13 cellular contexts compared by ENCODE assay signal in the genomic region with DNA sequence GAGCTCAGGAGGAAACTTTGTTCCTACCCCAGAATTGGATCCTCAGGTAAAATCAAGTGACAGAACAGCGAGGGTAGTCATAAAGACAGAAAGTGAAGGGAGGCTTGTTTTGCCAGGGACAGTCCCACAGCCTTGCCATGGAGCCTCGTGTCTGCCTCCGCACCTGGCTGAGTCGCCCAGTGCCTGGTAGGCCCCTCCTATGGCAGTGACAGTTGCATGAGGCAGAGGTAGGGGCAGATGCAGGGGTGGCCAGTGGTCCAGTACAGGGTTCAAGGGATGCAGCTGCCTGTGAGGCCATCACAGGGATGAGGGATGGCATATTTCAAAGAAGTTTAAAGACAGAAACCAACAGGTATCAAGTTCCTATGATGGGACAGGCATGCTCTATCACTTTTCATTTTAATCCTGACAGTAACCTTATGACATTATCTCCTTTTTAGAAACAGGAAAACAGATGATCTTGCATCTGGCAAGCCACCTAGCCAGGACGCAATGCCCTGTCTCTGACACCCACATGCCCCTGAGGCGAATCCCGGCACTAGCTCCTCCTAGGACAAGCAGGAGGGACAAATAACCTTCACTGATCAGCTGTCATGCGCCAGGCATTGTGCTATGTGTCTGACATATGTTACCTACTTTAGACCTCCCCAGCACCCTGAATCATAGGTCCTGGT.
DNase-seq lines count a peak whose midpoint lies in the region; ATAC-seq and TF ChIP-seq lines count a peak whose summit lies in the region.
"Had no signal": no experiment of that assay in that cellular context is flagged by ENCODE, and none has a peak within 500 bp of the region (broad histone marks: within the 10 kb centered on the region; RNA-seq: fewer than 3 reads in every experiment).

No MANE protein-coding gene starts in this region.

- WGBS in neuronal stem cell (ENCODE audit: extremely low coverage in 2 of 2, insufficient read length in 2 of 2, insufficient replicate concordance in 1 of 2), 2 donors: no CpG with 5 or more reads among the region's 8 CpGs
- 88 to 92% methylated on average over 8 of the region's 8 CpGs for WGBS in tibial nerve, 2 donors

- H3K9me3 ChIP-seq in BE2C: no peaks in the 10 kb centered on the region
- H3K9me3 ChIP-seq in neuronal stem cell (replicated peaks in 1 of 2; ENCODE audit: control insufficient read depth in 2 of 2, insufficient read depth in 1 of 2, low read depth in 1 of 2, low read length in 2 of 2): no peaks in the 10 kb centered on the region
- no peaks in the 10 kb centered on the region for H3K9me3 ChIP-seq in tibial nerve
- H3K9me3 ChIP-seq: ovary, SJCRH30 had no signal

- peak overlapping the region; percentile 93 for H2BK15ac ChIP-seq in neuronal stem cell (ENCODE audit: low read length)

- DNase-seq in BE2C: peak; percentile 50
- no peak for DNase-seq in central memory CD8-positive, alpha-beta T cell (ENCODE audit: low spot score in 2 of 2)
- no peak for DNase-seq in neuronal stem cell (ENCODE audit: low spot score)
- no peak for DNase-seq in SIG-M5 treated with dmso at 0.1 percent for 504 hours (lab: John Stamatoyannopoulos, UW; ENCODE audit: unreplicated experiment)
- no peak for DNase-seq in tibial nerve (ENCODE audit: low spot score in 2 of 2)
- DNase-seq in Calu3: no peak
- DNase-seq in NCI-H2171 treated with DMSO at 0.1 percent for 48 hours (lab: John Stamatoyannopoulos, UW): no peak
- DNase-seq: activated CD4-positive, CD25-positive, alpha-beta regulatory T cell treated with anti-CD3 and anti-CD28 coated beads, Interleukin-2, amount 50 U/mL, for 72 hours; KBM-7; NCI-H226; ovary had no signal

- no peaks in the 10 kb centered on the region for H3K36me3 ChIP-seq in BE2C
- no peaks in the 10 kb centered on the region for H3K36me3 ChIP-seq in neuronal stem cell (replicated peaks in 1 of 2; ENCODE audit: control insufficient read depth in 2 of 2, insufficient read depth in 2 of 2, low read length in 2 of 2)
- no peaks in the 10 kb centered on the region for H3K36me3 ChIP-seq in tibial nerve
- H3K36me3 ChIP-seq: ovary, SJCRH30 had no signal

- CTCF ChIA-PET in Calu3 (lab: Charles Lee): no interaction called here

- no peak overlapping the region for H4K8ac ChIP-seq in neuronal stem cell (ENCODE audit: low read depth, low read length)

- H3K4me2 ChIP-seq in neuronal stem cell (ENCODE audit: insufficient read depth, low read length, poor library complexity, severe bottlenecking): no peak overlapping the region

- H3K27ac ChIP-seq in neuronal stem cell (replicated peaks; ENCODE audit: low read length): no peak overlapping the region
- peak overlapping the region in 2 of 4 donors; percentile 77 to 78 for H3K27ac ChIP-seq in tibial nerve
- H3K27ac ChIP-seq: SJCRH30 had no signal

- peaks cover 39% of the 10 kb centered on the region for H3K4me1 Mint-ChIP-seq in central memory CD8-positive, alpha-beta T cell
- peaks cover 73% of the 10 kb centered on the region for H3K4me1 Mint-ChIP-seq in Calu3 (ENCODE audit: low read depth, unreplicated experiment)

- H3K79me1 ChIP-seq in neuronal stem cell (ENCODE audit: low read depth, low read length): no peaks in the 10 kb centered on the region

- no peak overlapping the region for H2BK12ac ChIP-seq in neuronal stem cell (ENCODE audit: low read length)

- H3K18ac ChIP-seq in neuronal stem cell (ENCODE audit: low read length): peak overlapping the region; percentile 73

- no peak for TF ChIP-seq EP300 in tibial nerve (IDR thresholded peaks at IDR 0.05)

- intact Hi-C loops in Calu3 (cut with micrococcal nuclease; ENCODE audit: unreplicated experiment): loop anchor here (5.0 kb wide), 1 partner anchor 127 kb away; the partner anchor contains the start of gene IRF2

- peak overlapping the region; percentile 90 for H2AFZ ChIP-seq in neuronal stem cell (ENCODE audit: low read length)

- no peak overlapping the region for H2BK120ac ChIP-seq in neuronal stem cell (ENCODE audit: low read depth, low read length)

- TF ChIP-seq CTCF in BE2C (IDR thresholded peaks at IDR 0.05; ENCODE audit: low read depth, low read length) (no peak), tibial nerve (IDR thresholded peaks at IDR 0.05) (no peak), Calu3 (IDR thresholded peaks at IDR 0.05; ENCODE audit: unreplicated experiment) (no peak)

- TF ChIP-seq POLR2A in GM19193 (IDR thresholded peaks at IDR 0.05; ENCODE audit: extremely low read depth, insufficient read depth, insufficient read length): peak; percentile 48
- TF ChIP-seq POLR2A in tibial nerve (IDR thresholded peaks at IDR 0.05): no peak

- no peaks in the 10 kb centered on the region for H3K36me3 Mint-ChIP-seq in central memory CD8-positive, alpha-beta T cell (ENCODE audit: insufficient read depth)
- H3K36me3 Mint-ChIP-seq in Calu3 (ENCODE audit: insufficient read depth, unreplicated experiment): peaks cover 49% of the 10 kb centered on the region

- H3K4me3 Mint-ChIP-seq in central memory CD8-positive, alpha-beta T cell: peak overlapping the region; percentile 62
- H3K4me3 Mint-ChIP-seq in Calu3 (ENCODE audit: low read depth, unreplicated experiment): no peak overlapping the region

- H3K23ac ChIP-seq in neuronal stem cell (ENCODE audit: low read depth, low read length, poor library complexity): peak overlapping the region; percentile 82

- H3K27ac Mint-ChIP-seq in central memory CD8-positive, alpha-beta T cell (ENCODE audit: low read depth): no peak overlapping the region
- H3K27ac Mint-ChIP-seq in Calu3 (ENCODE audit: unreplicated experiment): no peak overlapping the region

- no peak overlapping the region for H3K14ac ChIP-seq in neuronal stem cell (ENCODE audit: low read length)

- H3K27me3 Mint-ChIP-seq in central memory CD8-positive, alpha-beta T cell: no peaks in the 10 kb centered on the region
- no peaks in the 10 kb centered on the region for H3K27me3 Mint-ChIP-seq in Calu3 (ENCODE audit: unreplicated experiment)

- peaks cover 4% of the 10 kb centered on the region for H3K4me1 ChIP-seq in BE2C
- peaks cover 17 to 33% of the 10 kb centered on the region in 2 donors for H3K4me1 ChIP-seq in neuronal stem cell (ENCODE audit: control insufficient read depth in 2 of 2, insufficient read depth in 1 of 2, low read depth in 1 of 2, low read length in 2 of 2)
- peaks cover 0 to 35% (median 11%) of the 10 kb centered on the region in 4 donors for H3K4me1 ChIP-seq in tibial nerve
- H3K4me1 ChIP-seq: SJCRH30 had no signal

- ATAC-seq in central memory CD8-positive, alpha-beta T cell (replicated peaks; ENCODE audit: extremely low read depth, poor library complexity, severe bottlenecking): no peak

- H3K4me3 ChIP-seq in BE2C (ENCODE audit: low read depth, low read length) (no peak overlapping the region), neuronal stem cell (ENCODE audit: low read length in 2 of 2) (no peak overlapping the region), tibial nerve (no peak overlapping the region)
- H3K4me3 ChIP-seq: ovary, SJCRH30 had no signal

- H2BK5ac ChIP-seq in neuronal stem cell (ENCODE audit: low read length): no peak overlapping the region

- no TSS peak for BruUV-seq in Calu3 (replicated peaks; lab: Mats Ljungman, UMichigan)

- peak overlapping the region; percentile 32 for H4K91ac ChIP-seq in neuronal stem cell (ENCODE audit: low read depth, low read length, poor library complexity)

- H3K27me3 ChIP-seq in BE2C (no peaks in the 10 kb centered on the region), neuronal stem cell (ENCODE audit: control insufficient read depth in 3 of 3, insufficient read depth in 3 of 3, low read depth in 1 of 3, low read length in 3 of 3) (no peaks in the 10 kb centered on the region), tibial nerve (no peaks in the 10 kb centered on the region)
- H3K27me3 ChIP-seq: ovary, SJCRH30 had no signal

- no peak overlapping the region for H3K4ac ChIP-seq in neuronal stem cell (ENCODE audit: low read length)

- H3K9ac ChIP-seq in neuronal stem cell (ENCODE audit: low read depth, low read length, poor library complexity): no peak overlapping the region

- peak overlapping the region; percentile 22 for H2AK5ac ChIP-seq in neuronal stem cell (ENCODE audit: low read depth, low read length)

- H3K9me3 Mint-ChIP-seq in central memory CD8-positive, alpha-beta T cell: no peaks in the 10 kb centered on the region
- H3K9me3 Mint-ChIP-seq in Calu3 (ENCODE audit: low read depth, unreplicated experiment): no peaks in the 10 kb centered on the region
